Comparison of ENCODE assay signal across 9 cellular contexts in genomic region chr5:162068412-162068811, GRCh38. TPM values are rescaled to one million over a fixed set of nuclear protein-coding genes. Genes with fewer than 3 reads are reported as not detected.
DNase-seq lines count a peak whose midpoint lies in the region; ATAC-seq and TF ChIP-seq lines count a peak whose summit lies in the region.
"Had no signal": no experiment of that assay in that cellular context is flagged by ENCODE, and none has a peak within 500 bp of the region (broad histone marks: within the 10 kb centered on the region; RNA-seq: fewer than 3 reads in every experiment).

No MANE protein-coding gene starts in this region.

- H3K9me3 ChIP-seq in right cardiac atrium (ENCODE audit: control insufficient read depth, low read length) (no peaks in the 10 kb centered on the region), hepatocyte (ENCODE audit: low read depth) (no peaks in the 10 kb centered on the region)

- no peaks in the 10 kb centered on the region for H4K20me1 ChIP-seq in hepatocyte (ENCODE audit: insufficient read depth, poor library complexity, severe bottlenecking)

- WGBS in right cardiac atrium: 5% methylated on average over 12 of the region's 12 CpGs
- 5% methylated on average over 12 of the region's 12 CpGs for WGBS in hepatocyte (ENCODE audit: low lambda C conversion rate, missing lambda C conversion rate)

- DNase-seq in right cardiac atrium: peak in 2 of 3 donors; percentile 15 to 51
- no peak for DNase-seq in cardiac septum (ENCODE audit: low spot score)
- peak; percentile 83 for DNase-seq in hepatocyte (ENCODE audit: low spot score)
- no peak for DNase-seq in NCI-H2081 (lab: John Stamatoyannopoulos, UW)
- no peak for DNase-seq in GM19238 (ENCODE audit: insufficient read length, low spot score)
- no peak for DNase-seq in ureter (ENCODE audit: low spot score)

- H3K4me3 ChIP-seq in right cardiac atrium (ENCODE audit: low read length) (no peak overlapping the region), hepatocyte (no peak overlapping the region)

- H3K27ac ChIP-seq in right cardiac atrium (ENCODE audit: low read length): no peak overlapping the region
- H3K27ac ChIP-seq in hepatocyte: no peak overlapping the region

- H3K27me3 ChIP-seq in right cardiac atrium (ENCODE audit: control insufficient read depth, insufficient read depth) (no peaks in the 10 kb centered on the region), hepatocyte (peaks cover 15% of the 10 kb centered on the region)

- no peaks in the 10 kb centered on the region for H3K79me2 ChIP-seq in hepatocyte

- H2AFZ ChIP-seq in hepatocyte: no peak overlapping the region

- H3K9me2 ChIP-seq in hepatocyte (replicated peaks; ENCODE audit: insufficient read depth): no peaks in the 10 kb centered on the region

- H3K4me1 ChIP-seq in right cardiac atrium (ENCODE audit: control insufficient read depth, insufficient read depth, low read length) (no peaks in the 10 kb centered on the region), hepatocyte (ENCODE audit: insufficient read depth) (no peaks in the 10 kb centered on the region)

- H3K36me3 ChIP-seq in hepatocyte (replicated peaks; ENCODE audit: insufficient read depth, low read depth): no peaks in the 10 kb centered on the region

- intact Hi-C loops in right cardiac atrium (cut with DNase I) (no loop called here), cardiac septum (cut with DNase I) (no loop called here)

- ATAC-seq in right cardiac atrium (no peak), HG02623 (IDR thresholded peaks at IDR 0.05; ENCODE audit: unreplicated experiment) (no peak)

- H3K4me2 ChIP-seq in hepatocyte: no peak overlapping the region

- no peak for TF ChIP-seq CTCF in hepatocyte (IDR thresholded peaks at IDR 0.05; ENCODE audit: poor library complexity)

TF ChIP-seq in PFSK-1, 5 proteins besides CTCF, POLR2A, EP300 and RAD21:
- peak; percentile 28; the same call in 1 of the 2 replicates for TF ChIP-seq SIN3A (IDR thresholded peaks at IDR 0.05; ENCODE audit: borderline replicate concordance, insufficient read depth, low read length)
- no peak for TF ChIP-seq POLR2AphosphoS5 (IDR thresholded peaks at IDR 0.05; ENCODE audit: low read depth, low read length)
- TF ChIP-seq REST (IDR thresholded peaks at IDR 0.05; ENCODE audit: insufficient read depth in 1 of 2, low read depth in 2 of 2, low read length in 2 of 2): peak; percentile 89 to 96

RNA-seq across cellular contexts. Expression of gene GABRG2, which starts 0.8 kb away (rescaled TPM):
- not detected for total RNA-seq in right cardiac atrium
- polyA plus RNA-seq in right cardiac atrium: not detected
- total RNA-seq in cardiac septum: not detected
- not detected for polyA plus RNA-seq in PFSK-1 (2012; ENCODE audit: insufficient read length, low read depth)
- total RNA-seq in hepatocyte: 0.43 TPM in 1 of 2 replicates, not detected in the other
- polyA plus RNA-seq in hepatocyte: not detected in 2 replicates
- not detected for total RNA-seq in ureter
- total RNA-seq: endothelial cell of umbilical vein had no signal
- polyA plus RNA-seq: endothelial cell of umbilical vein had no signal

Comparison
In these comparisons a context has a peak if more than half of its experiments do, and no peak if none do; other contexts are left out.
1. DNase-seq: peak in right cardiac atrium (2 of 3) and hepatocyte (single experiment); none in cardiac septum (single experiment), NCI-H2081 (0 of 2), GM19238 (single experiment) and ureter (single experiment).